10 cellular contexts compared by ENCODE assay signal in the genomic region with DNA sequence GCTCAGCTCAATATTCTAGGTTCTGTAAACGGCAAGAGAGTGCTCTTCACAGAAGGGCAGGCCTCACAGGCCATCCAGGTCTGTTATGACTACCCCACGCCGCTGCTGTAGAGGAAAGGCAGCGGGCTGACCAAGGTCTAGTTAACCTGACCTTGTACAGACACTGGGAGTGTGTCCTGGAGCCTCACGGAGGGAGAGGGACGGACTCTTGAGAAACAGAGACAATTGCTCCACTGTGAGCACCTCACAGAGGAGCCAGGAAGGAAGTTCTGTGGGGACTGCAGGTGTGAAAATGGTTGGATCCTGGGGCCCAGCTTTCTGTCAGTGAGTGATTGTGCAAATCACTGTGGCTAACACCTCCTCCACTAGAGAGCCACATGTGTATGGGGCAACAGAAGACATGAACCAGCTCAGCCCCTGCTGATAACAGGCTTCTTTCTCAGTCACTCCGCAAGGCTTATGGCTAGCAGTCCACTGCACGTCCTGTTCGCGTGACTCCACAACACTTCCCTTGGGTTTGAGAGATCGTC. TPM values are rescaled to one million over a fixed set of nuclear protein-coding genes. Genes with fewer than 3 reads are reported as not detected.
DNase-seq lines count a peak whose midpoint lies in the region; ATAC-seq and TF ChIP-seq lines count a peak whose summit lies in the region.
"Had no signal": no experiment of that assay in that cellular context is flagged by ENCODE, and none has a peak within 500 bp of the region (broad histone marks: within the 10 kb centered on the region; RNA-seq: fewer than 3 reads in every experiment).

No MANE protein-coding gene starts in this region.

- DNase-seq in T-helper 1 cell (peak; percentile 14 to 92 (median 37)), occipital lobe (lab: John Stamatoyannopoulos, UW) (no peak), NOMO-1 treated with DMSO at 0.1 percent for 48 hours (lab: John Stamatoyannopoulos, UW; ENCODE audit: unreplicated experiment) (no peak), Calu3 (no peak)
- DNase-seq in activated naive CD8-positive, alpha-beta T cell treated with anti-CD3 and anti-CD28 coated beads, Interleukin-2, amount 50 U/mL, for 24 hours = peak; percentile 63
- peak; percentile 45 to 47 for DNase-seq in stimulated activated CD8-positive, alpha-beta memory T cell treated with anti-CD3 and anti-CD28 coated beads, Interleukin-15, amount 100 ng/mL, for 4 hours (ENCODE audit: low read depth in 2 of 2)
- DNase-seq: amygdala, NCI-H1436 treated with DMSO at 0.1 percent for 48 hours had no signal

- intact Hi-C loops in Calu3 (cut with micrococcal nuclease; ENCODE audit: unreplicated experiment) = no loop called here

- TF ChIP-seq CTCF in Calu3 (IDR thresholded peaks at IDR 0.05; ENCODE audit: unreplicated experiment) = no peak

- peak overlapping the region; percentile 25 for H3K4me3 Mint-ChIP-seq in activated naive CD8-positive, alpha-beta T cell treated with anti-CD3 and anti-CD28 coated beads, Interleukin-2, amount 50 U/mL, for 24 hours
- no peak overlapping the region for H3K4me3 Mint-ChIP-seq in Calu3 (ENCODE audit: low read depth, unreplicated experiment)

- BruUV-seq in Calu3 (replicated peaks; lab: Mats Ljungman, UMichigan) = no TSS peak

- H3K27me3 Mint-ChIP-seq in activated naive CD8-positive, alpha-beta T cell treated with anti-CD3 and anti-CD28 coated beads, Interleukin-2, amount 50 U/mL, for 24 hours = no peaks in the 10 kb centered on the region
- no peaks in the 10 kb centered on the region for H3K27me3 Mint-ChIP-seq in Calu3 (ENCODE audit: unreplicated experiment)

- H3K27ac Mint-ChIP-seq in activated naive CD8-positive, alpha-beta T cell treated with anti-CD3 and anti-CD28 coated beads, Interleukin-2, amount 50 U/mL, for 24 hours = peak overlapping the region; percentile 75
- H3K27ac Mint-ChIP-seq in Calu3 (ENCODE audit: unreplicated experiment) = no peak overlapping the region

- H3K9me3 Mint-ChIP-seq in activated naive CD8-positive, alpha-beta T cell treated with anti-CD3 and anti-CD28 coated beads, Interleukin-2, amount 50 U/mL, for 24 hours = no peaks in the 10 kb centered on the region
- no peaks in the 10 kb centered on the region for H3K9me3 Mint-ChIP-seq in Calu3 (ENCODE audit: low read depth, unreplicated experiment)

- CTCF ChIA-PET in Calu3 (lab: Charles Lee) = no interaction called here

- H3K4me1 Mint-ChIP-seq in activated naive CD8-positive, alpha-beta T cell treated with anti-CD3 and anti-CD28 coated beads, Interleukin-2, amount 50 U/mL, for 24 hours = peaks cover 67% of the 10 kb centered on the region
- H3K4me1 Mint-ChIP-seq in Calu3 (ENCODE audit: low read depth, unreplicated experiment) = no peaks in the 10 kb centered on the region

- H3K36me3 Mint-ChIP-seq in activated naive CD8-positive, alpha-beta T cell treated with anti-CD3 and anti-CD28 coated beads, Interleukin-2, amount 50 U/mL, for 24 hours (ENCODE audit: low read depth) = peaks cover 86% of the 10 kb centered on the region
- peaks cover 30% of the 10 kb centered on the region for H3K36me3 Mint-ChIP-seq in Calu3 (ENCODE audit: insufficient read depth, unreplicated experiment)

- ATAC-seq in GM19351 (IDR thresholded peaks at IDR 0.05; ENCODE audit: unreplicated experiment) (peak; percentile 61), HG02678 (IDR thresholded peaks at IDR 0.05; ENCODE audit: unreplicated experiment) (no peak)
- peak; percentile 83 for ATAC-seq in activated naive CD8-positive, alpha-beta T cell treated with anti-CD3 and anti-CD28 coated beads, Interleukin-2, amount 50 U/mL, for 24 hours

RNA-seq across cellular contexts. Expression of a gene that starts 31.4 kb away (rescaled TPM):
- 99.2 TPM for total RNA-seq in occipital lobe
- total RNA-seq in Calu3 (2022) = 1.7 and 3.3 TPM in 2 replicates

Comparison
In these comparisons a context has a peak if more than half of its experiments do, and no peak if none do; other contexts are left out.
1. DNase-seq: peak in T-helper 1 cell (5 of 5), activated naive CD8-positive, alpha-beta T cell treated with anti-CD3 and anti-CD28 coated beads, Interleukin-2, amount 50 U/mL, for 24 hours (single experiment) and stimulated activated CD8-positive, alpha-beta memory T cell treated with anti-CD3 and anti-CD28 coated beads, Interleukin-15, amount 100 ng/mL, for 4 hours (2 of 2); none in occipital lobe (single experiment), NOMO-1 treated with DMSO at 0.1 percent for 48 hours (single experiment) and Calu3 (single experiment).
2. RNA of a gene that starts 31.4 kb away (total RNA-seq): 99.2 TPM in occipital lobe (single experiment); 1.7 to 3.3 TPM in Calu3; every median in the first group is over 10 times any median in the second.